9 cellular contexts compared by ENCODE assay signal in the genomic region with DNA sequence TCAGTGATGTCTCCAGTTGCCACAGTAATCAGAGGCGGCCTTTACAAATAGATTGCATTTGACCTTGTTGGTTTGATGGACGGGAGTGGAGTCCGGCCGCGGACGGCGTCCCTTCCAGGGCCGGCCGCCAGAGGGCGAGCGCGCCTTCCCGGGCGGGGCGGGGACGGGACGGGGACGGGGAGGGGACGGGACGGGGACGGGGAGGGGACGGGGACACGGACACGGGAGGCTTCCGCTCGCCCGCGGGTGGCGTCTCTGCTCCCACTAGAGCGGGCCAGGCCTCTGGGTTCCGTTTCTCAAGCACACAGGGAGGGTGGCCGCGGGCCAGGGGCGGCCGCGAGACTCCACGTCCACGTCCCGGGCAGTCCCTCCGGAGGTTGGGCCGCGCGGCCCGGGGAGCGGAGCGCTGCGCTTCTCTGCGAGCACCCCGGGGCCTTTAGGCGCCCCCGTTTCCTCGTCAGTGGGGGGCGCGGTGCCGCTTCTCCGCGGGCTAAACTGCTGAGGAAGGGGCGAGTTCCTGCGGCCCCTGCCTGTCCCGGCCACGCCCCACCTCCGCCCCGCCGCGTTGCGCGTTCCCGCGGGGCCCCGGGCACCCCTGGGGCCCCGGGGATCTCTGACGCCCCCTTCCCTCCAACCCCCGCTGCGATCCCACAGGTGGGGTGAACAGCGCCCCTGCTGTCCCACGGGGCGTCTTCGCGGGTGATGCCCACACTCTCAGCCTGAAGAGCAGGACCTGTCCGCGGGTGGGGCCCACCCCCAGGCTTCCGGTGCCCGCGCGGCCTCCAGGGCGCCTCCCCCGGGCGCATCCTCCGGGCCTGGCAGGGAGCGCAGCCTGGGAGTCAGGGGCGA.
DNase-seq lines count a peak whose midpoint lies in the region; ATAC-seq and TF ChIP-seq lines count a peak whose summit lies in the region.
"Had no signal": no experiment of that assay in that cellular context is flagged by ENCODE, and none has a peak within 500 bp of the region (broad histone marks: within the 10 kb centered on the region; RNA-seq: fewer than 3 reads in every experiment).

No MANE protein-coding gene starts in this region.

- H3K4me2 ChIP-seq in DND-41 (ENCODE audit: insufficient read depth, low read length) (no peak overlapping the region), H9 (ENCODE audit: insufficient read depth, insufficient read length, low read length) (peak overlapping the region; percentile 47)

- H3K4me1 ChIP-seq in DND-41 (ENCODE audit: insufficient read depth, low read length) (peaks cover 15% of the 10 kb centered on the region), H9 (ENCODE audit: insufficient read depth, low read length) (no peaks in the 10 kb centered on the region), RWPE2 (ENCODE audit: insufficient read depth, poor library complexity, severe bottlenecking) (no peaks in the 10 kb centered on the region), urinary bladder (ENCODE audit: insufficient read depth) (no peaks in the 10 kb centered on the region)

- H4K5ac ChIP-seq in H9 (ENCODE audit: insufficient read length, low read depth, low read length), result no peak overlapping the region

- ATAC-seq in DND-41 (ENCODE audit: insufficient read depth, low read depth) (no peak), RWPE2 (ENCODE audit: low read depth) (peak; percentile 70)

- no peaks in the 10 kb centered on the region for H3K36me3 ChIP-seq in DND-41 (ENCODE audit: insufficient read depth, low read length)
- no peaks in the 10 kb centered on the region for H3K36me3 ChIP-seq in RWPE2 (ENCODE audit: low read depth)
- H3K36me3 ChIP-seq in urinary bladder (ENCODE audit: insufficient read depth), result no peaks in the 10 kb centered on the region

- H3K27me3 ChIP-seq in DND-41 (ENCODE audit: insufficient read depth, low read length, poor library complexity) (no peaks in the 10 kb centered on the region), H9 (ENCODE audit: insufficient read depth, low read length) (no peaks in the 10 kb centered on the region), RWPE2 (ENCODE audit: insufficient read depth, poor library complexity, severe bottlenecking) (no peaks in the 10 kb centered on the region)

- no peaks in the 10 kb centered on the region for H3K9me3 Mint-ChIP-seq in H9
- no peaks in the 10 kb centered on the region for H3K9me3 Mint-ChIP-seq in activated naive CD4-positive, alpha-beta T cell treated with anti-CD3 and anti-CD28 coated beads, Interleukin-2, amount 50 U/mL, for 24 hours
- H3K9me3 Mint-ChIP-seq in progenitor cell of endocrine pancreas (ENCODE audit: low read depth), result no peaks in the 10 kb centered on the region

- H3K23me2 ChIP-seq in H9 (ENCODE audit: insufficient read length, low read depth, low read length, poor library complexity, severe bottlenecking), result no peaks in the 10 kb centered on the region

- no peak overlapping the region for H2BK12ac ChIP-seq in H9 (ENCODE audit: insufficient read length, low read depth, low read length)

- no CpG with 5 or more reads among the region's 91 CpGs for WGBS in H9 (ENCODE audit: extremely low coverage, insufficient read length, low lambda C conversion rate)
- WGBS in urinary bladder, result 3% methylated on average over 91 of the region's 91 CpGs

- H3K9me3 ChIP-seq in DND-41 (ENCODE audit: insufficient read depth, low read length, severe bottlenecking) (no peaks in the 10 kb centered on the region), H9 (ENCODE audit: control insufficient read depth, low read depth, low read length) (no peaks in the 10 kb centered on the region), RWPE2 (ENCODE audit: severe bottlenecking) (no peaks in the 10 kb centered on the region)

- H3K4me1 Mint-ChIP-seq in H9, result peaks cover 20 to 30% of the 10 kb centered on the region in 2 experiments
- peaks cover 20% of the 10 kb centered on the region for H3K4me1 Mint-ChIP-seq in activated naive CD4-positive, alpha-beta T cell treated with anti-CD3 and anti-CD28 coated beads, Interleukin-2, amount 50 U/mL, for 24 hours
- H3K4me1 Mint-ChIP-seq in progenitor cell of endocrine pancreas (ENCODE audit: low read depth), result peaks cover 6% of the 10 kb centered on the region

- H3K27ac Mint-ChIP-seq in H9 (no peak overlapping the region), progenitor cell of endocrine pancreas (no peak overlapping the region)
- H3K27ac Mint-ChIP-seq in activated naive CD4-positive, alpha-beta T cell treated with anti-CD3 and anti-CD28 coated beads, Interleukin-2, amount 50 U/mL, for 24 hours, result no peak overlapping the region

- H2AK5ac ChIP-seq in H9 (ENCODE audit: insufficient read length, low read length), result no peak overlapping the region

- H4K20me1 ChIP-seq in DND-41 (ENCODE audit: insufficient read depth, low read length) (no peaks in the 10 kb centered on the region), H9 (ENCODE audit: control insufficient read depth, insufficient read depth, insufficient read length) (no peaks in the 10 kb centered on the region)

- peak overlapping the region; percentile 53 to 76 for H3K4me3 Mint-ChIP-seq in H9
- peak overlapping the region; percentile 79 for H3K4me3 Mint-ChIP-seq in activated naive CD4-positive, alpha-beta T cell treated with anti-CD3 and anti-CD28 coated beads, Interleukin-2, amount 50 U/mL, for 24 hours
- peak overlapping the region; percentile 52 for H3K4me3 Mint-ChIP-seq in progenitor cell of endocrine pancreas (ENCODE audit: low read depth)

- TF ChIP-seq CTCF in DND-41 (IDR thresholded peaks at IDR 0.05; ENCODE audit: borderline replicate concordance, extremely low read depth, low read length, poor library complexity, severe bottlenecking) (peak; percentile 6), H9 (conservative IDR thresholded peaks at IDR 0.05) (peak; percentile 84), RWPE2 (IDR thresholded peaks at IDR 0.05; ENCODE audit: poor library complexity, severe bottlenecking) (peak; percentile 86), progenitor cell of endocrine pancreas (IDR thresholded peaks at IDR 0.05; ENCODE audit: unreplicated experiment) (peak; percentile 71)

- no peak overlapping the region for H3K56ac ChIP-seq in H9 (ENCODE audit: insufficient read length, low read depth, low read length)

- H3K9ac ChIP-seq in DND-41 (ENCODE audit: low read depth, low read length), result no peak overlapping the region
- no peak overlapping the region for H3K9ac ChIP-seq in H9 (ENCODE audit: extremely low read depth, insufficient read length, low read length)

- H3K23ac ChIP-seq in H9 (ENCODE audit: insufficient read length, low read depth, low read length), result no peak overlapping the region

- no peak overlapping the region for H2BK15ac ChIP-seq in H9 (ENCODE audit: low read depth, low read length)

- H2BK5ac ChIP-seq in H9 (ENCODE audit: insufficient read length, low read length), result no peak overlapping the region

- no peak overlapping the region for H2BK120ac ChIP-seq in H9 (ENCODE audit: low read depth, low read length, poor library complexity, severe bottlenecking)

- H3K14ac ChIP-seq in H9 (ENCODE audit: insufficient read depth, low read length), result no peak overlapping the region

- no peak overlapping the region for H3K18ac ChIP-seq in H9 (ENCODE audit: insufficient read length, low read depth, low read length)

- H3K79me1 ChIP-seq in H9 (ENCODE audit: insufficient read depth, low read depth, low read length, poor library complexity, severe bottlenecking), result no peaks in the 10 kb centered on the region

- DNase-seq in DND-41, result no peak
- peak; percentile 71 for DNase-seq in H9
- no peak for DNase-seq in RWPE2 (ENCODE audit: low spot score)
- DNase-seq in cardiac septum (ENCODE audit: low spot score), result peak; percentile 93
- DNase-seq in progenitor cell of endocrine pancreas (ENCODE audit: low spot score, unreplicated experiment), result peak; percentile 65
- DNase-seq in dedifferentiated amniotic fluid mesenchymal stem cell (ENCODE audit: extremely low spot score), result no peak

- no peak overlapping the region for H3K4ac ChIP-seq in H9 (ENCODE audit: low read depth, low read length)

- no peaks in the 10 kb centered on the region for H3K79me2 ChIP-seq in DND-41 (ENCODE audit: insufficient read depth, low read length)
- no peaks in the 10 kb centered on the region for H3K79me2 ChIP-seq in H9 (ENCODE audit: insufficient read depth, low read length)

- H3T11ph ChIP-seq in H9 (ENCODE audit: low read length), result no peak overlapping the region

- H3K4me3 ChIP-seq in DND-41 (ENCODE audit: low read depth in 1 of 2, low read length in 2 of 2) (no peak overlapping the region), RWPE2 (ENCODE audit: severe bottlenecking) (peak overlapping the region; percentile 47), urinary bladder (ENCODE audit: low read depth, low read length) (peak overlapping the region; percentile 70)

- no peak overlapping the region for H4K8ac ChIP-seq in H9 (replicated peaks; ENCODE audit: insufficient read length, low read depth, low read length)

- H2AFZ ChIP-seq in DND-41 (ENCODE audit: low read depth, low read length) (no peak overlapping the region), H9 (ENCODE audit: low read length) (no peak overlapping the region)

- no peak overlapping the region for H4K91ac ChIP-seq in H9 (ENCODE audit: insufficient read length, low read depth, low read length)

- no peak overlapping the region for H2BK20ac ChIP-seq in H9 (ENCODE audit: low read depth, low read length, poor library complexity, severe bottlenecking)

- intact Hi-C loops in cardiac septum (cut with DNase I), result no loop called here

- no peaks in the 10 kb centered on the region for H3K36me3 Mint-ChIP-seq in H9 (ENCODE audit: insufficient read depth in 1 of 3, low read depth in 3 of 3)
- H3K36me3 Mint-ChIP-seq in activated naive CD4-positive, alpha-beta T cell treated with anti-CD3 and anti-CD28 coated beads, Interleukin-2, amount 50 U/mL, for 24 hours, result no peaks in the 10 kb centered on the region
- no peaks in the 10 kb centered on the region for H3K36me3 Mint-ChIP-seq in progenitor cell of endocrine pancreas (ENCODE audit: insufficient read depth)

- no peak overlapping the region for H3K27ac ChIP-seq in DND-41 (ENCODE audit: low read length)
- H3K27ac ChIP-seq in H9 (ENCODE audit: insufficient read length, low read depth, low read length), result no peak overlapping the region
- H3K27ac ChIP-seq in RWPE2 (ENCODE audit: poor library complexity, severe bottlenecking), result no peak overlapping the region
- peak overlapping the region; percentile 27 for H3K27ac ChIP-seq in urinary bladder (ENCODE audit: low read depth)
- H3K27ac ChIP-seq: epithelial cell of prostate had no signal

- peaks cover 20% of the 10 kb centered on the region for H3K27me3 Mint-ChIP-seq in H9 (ENCODE audit: low read depth)
- no peaks in the 10 kb centered on the region for H3K27me3 Mint-ChIP-seq in activated naive CD4-positive, alpha-beta T cell treated with anti-CD3 and anti-CD28 coated beads, Interleukin-2, amount 50 U/mL, for 24 hours
- H3K27me3 Mint-ChIP-seq in progenitor cell of endocrine pancreas, result peaks cover 77% of the 10 kb centered on the region

Comparison
In these comparisons a context has a peak if more than half of its experiments do, and no peak if none do; other contexts are left out.
1. DNase-seq: peak in H9 (single experiment), cardiac septum (single experiment) and progenitor cell of endocrine pancreas (single experiment); none in DND-41 (single experiment), RWPE2 (single experiment) and dedifferentiated amniotic fluid mesenchymal stem cell (single experiment).
2. H3K4me3 ChIP-seq: peak in RWPE2 (single experiment) and urinary bladder (single experiment); none in DND-41 (0 of 2).
3. CTCF ChIP-seq: peak in every context shown above with its lines; median percentile 86 in RWPE2; 84 in H9; 71 in progenitor cell of endocrine pancreas; 6 in DND-41.
4. Peak in every context shown above with its lines, with median percentiles within 50 percentile points of each other: H3K4me3 Mint-ChIP-seq.